ENCODE assay signal across 11 cellular contexts in genomic region chr18:24023185-24023814, GRCh38. TPM values are rescaled to one million over a fixed set of nuclear protein-coding genes. Genes with fewer than 3 reads are reported as not detected.
A peak's percentile ranks its signal among the peaks of the same experiment; 100 is the strongest.
DNase-seq lines count a peak whose midpoint lies in the region; ATAC-seq, FAIRE-seq and TF ChIP-seq lines count a peak whose summit lies in the region.
"Had no signal": no experiment of that assay in that cellular context is flagged by ENCODE, and none has a peak within 500 bp of the region (broad histone marks: within the 10 kb centered on the region; RNA-seq: fewer than 3 reads in every experiment).

No MANE protein-coding gene starts in this region.

- POLR2A ChIA-PET in CD8-positive, alpha-beta memory T cell (lab: Charles Lee): no interaction called here
- POLR2A ChIA-PET in HepG2 (lab: Yijun Ruan, JAX): no interaction called here

- no peak overlapping the region for H2AFZ ChIP-seq in H9 (ENCODE audit: low read length)
- H2AFZ ChIP-seq in HepG2 (ENCODE audit: low read length): no peak overlapping the region

- peaks cover 94 to 99% (median 98%) of the 10 kb centered on the region in 3 donors for H3K4me1 Mint-ChIP-seq in CD8-positive, alpha-beta memory T cell
- H3K4me1 Mint-ChIP-seq in H9: peaks cover 41 to 54% of the 10 kb centered on the region in 2 experiments
- H3K4me1 Mint-ChIP-seq in activated T-helper 17 cell treated with anti-CD3 and anti-CD28 coated beads, Interleukin-2, amount 50 U/mL, for 72 hours: peaks cover 62% of the 10 kb centered on the region

- no peak overlapping the region for H3T11ph ChIP-seq in H9 (ENCODE audit: low read length)

- H4K8ac ChIP-seq in H9 (replicated peaks; ENCODE audit: insufficient read length, low read depth, low read length): no peak overlapping the region

- peaks cover 0 to 82% (median 9%) of the 10 kb centered on the region in 3 donors for H3K36me3 Mint-ChIP-seq in CD8-positive, alpha-beta memory T cell
- H3K36me3 Mint-ChIP-seq in H9 (ENCODE audit: insufficient read depth in 1 of 3, low read depth in 3 of 3): 0 out of 7 replicates have a peak, but pooled peaks cover 0 to 3% (median 0%) of the 10 kb centered on the region in 3 experiments
- H3K36me3 Mint-ChIP-seq in activated T-helper 17 cell treated with anti-CD3 and anti-CD28 coated beads, Interleukin-2, amount 50 U/mL, for 72 hours (ENCODE audit: low read depth): peaks cover 88% of the 10 kb centered on the region

- peaks cover 12% of the 10 kb centered on the region for H3K36me3 ChIP-seq in CD8-positive, alpha-beta memory T cell (ENCODE audit: insufficient read depth, low read length)
- no peaks in the 10 kb centered on the region for H3K36me3 ChIP-seq in HepG2 (replicated peaks in 1 of 2; ENCODE audit: control insufficient read depth in 1 of 2, insufficient read depth in 2 of 2, low read length in 2 of 2)

- H2BK5ac ChIP-seq in H9 (ENCODE audit: insufficient read length, low read length): no peak overlapping the region

- no peaks in the 10 kb centered on the region for H3K27me3 ChIP-seq in CD8-positive, alpha-beta memory T cell (ENCODE audit: insufficient read depth, low read length, poor library complexity, severe bottlenecking)
- H3K27me3 ChIP-seq in H9 (ENCODE audit: insufficient read depth, low read length) (no peaks in the 10 kb centered on the region), HepG2 (ENCODE audit: control insufficient read depth in 1 of 2, insufficient read depth in 2 of 2, low read length in 2 of 2) (no peaks in the 10 kb centered on the region)
- H3K27me3 ChIP-seq: SJSA1 had no signal

- TF ChIP-seq RAD21 in HepG2 (CRISPR knock-in tag; IDR thresholded peaks at IDR 0.05): no peak

- H3K14ac ChIP-seq in H9 (ENCODE audit: insufficient read depth, low read length): peak overlapping the region; percentile 44; the same call in 1 of the 2 replicates

- no peak for DNase-seq in CD8-positive, alpha-beta memory T cell
- DNase-seq in H9 (peak; percentile 76), HepG2 (ENCODE audit: low spot score) (peak; percentile 9), left cardiac atrium (no peak)
- DNase-seq in stimulated activated naive CD4-positive, alpha-beta T cell (lab: John Stamatoyannopoulos, UW): no peak
- DNase-seq: EL had no signal

- peak overlapping the region in 5 of 7 donors; percentile 13 to 64 (median 39) for H3K4me3 Mint-ChIP-seq in CD8-positive, alpha-beta memory T cell
- H3K4me3 Mint-ChIP-seq in H9: no peak overlapping the region
- H3K4me3 Mint-ChIP-seq in activated T-helper 17 cell treated with anti-CD3 and anti-CD28 coated beads, Interleukin-2, amount 50 U/mL, for 72 hours: peak overlapping the region; percentile 86

- H3K79me1 ChIP-seq in H9 (ENCODE audit: insufficient read depth, low read depth, low read length, poor library complexity, severe bottlenecking): no peaks in the 10 kb centered on the region

- peak overlapping the region; percentile 34 to 94 (median 58) for H3K27ac Mint-ChIP-seq in CD8-positive, alpha-beta memory T cell
- H3K27ac Mint-ChIP-seq in H9: no peak overlapping the region; a peak in 2 of 7 replicates
- H3K27ac Mint-ChIP-seq in activated T-helper 17 cell treated with anti-CD3 and anti-CD28 coated beads, Interleukin-2, amount 50 U/mL, for 72 hours: peak overlapping the region; percentile 12

- H2AK5ac ChIP-seq in H9 (ENCODE audit: insufficient read length, low read length): no peak overlapping the region

- no peak overlapping the region for H4K91ac ChIP-seq in H9 (ENCODE audit: insufficient read length, low read depth, low read length)

- no peak for ATAC-seq in activated T-helper 17 cell treated with anti-CD3 and anti-CD28 coated beads, Interleukin-2, amount 50 U/mL, for 72 hours (replicated peaks)
- ATAC-seq in HepG2 (peak; percentile 81), GM19397 (IDR thresholded peaks at IDR 0.05; ENCODE audit: unreplicated experiment) (no peak), left cardiac atrium (no peak), HG02852 (IDR thresholded peaks at IDR 0.05; ENCODE audit: unreplicated experiment) (no peak)

- no peak overlapping the region for H3K4me2 ChIP-seq in H9 (ENCODE audit: insufficient read depth, insufficient read length, low read length)
- no peak overlapping the region for H3K4me2 ChIP-seq in HepG2 (ENCODE audit: low read depth, low read length)

- FAIRE-seq in HepG2 (lab: Jason Lieb, UNC): no peak
- FAIRE-seq: astrocyte had no signal

- H3K18ac ChIP-seq in H9 (ENCODE audit: insufficient read length, low read depth, low read length): no peak overlapping the region

- no peaks in the 10 kb centered on the region for H3K9me3 Mint-ChIP-seq in CD8-positive, alpha-beta memory T cell
- H3K9me3 Mint-ChIP-seq in H9: no peaks in the 10 kb centered on the region
- no peaks in the 10 kb centered on the region for H3K9me3 Mint-ChIP-seq in activated T-helper 17 cell treated with anti-CD3 and anti-CD28 coated beads, Interleukin-2, amount 50 U/mL, for 72 hours

- H3K4ac ChIP-seq in H9 (ENCODE audit: low read depth, low read length): no peak overlapping the region

- CTCF ChIA-PET in CD8-positive, alpha-beta memory T cell (lab: Charles Lee): interaction anchor here (1.3 kb wide), 1 partner anchor 105 kb away, joined by 3 read pairs; no protein-coding TSS in a partner anchor
- CTCF ChIA-PET in HepG2 (lab: Yijun Ruan, JAX; ENCODE audit: low intra/inter-chr PET ratio, low total read pairs): no interaction called here

- no peaks in the 10 kb centered on the region for H3K9me3 ChIP-seq in CD8-positive, alpha-beta memory T cell (ENCODE audit: low read length)
- H3K9me3 ChIP-seq in H9 (ENCODE audit: control insufficient read depth, low read depth, low read length): no peaks in the 10 kb centered on the region
- no peaks in the 10 kb centered on the region for H3K9me3 ChIP-seq in HepG2 (ENCODE audit: low read length)
- H3K9me3 ChIP-seq: SJSA1 had no signal

- H3K4me3 ChIP-seq in CD8-positive, alpha-beta memory T cell (ENCODE audit: low read length): no peak overlapping the region
- no peak overlapping the region for H3K4me3 ChIP-seq in HepG2 (replicated peaks in 1 of 3; ENCODE audit: insufficient read depth in 1 of 3, low read depth in 2 of 3, low read length in 3 of 3)
- H3K4me3 ChIP-seq: SJSA1 had no signal

- no peak overlapping the region for H3K56ac ChIP-seq in H9 (ENCODE audit: insufficient read length, low read depth, low read length)

- peak; percentile 61 for TF ChIP-seq CTCF in H9 (conservative IDR thresholded peaks at IDR 0.05)
- no peak for TF ChIP-seq CTCF in HepG2 (CRISPR knock-in tag; IDR thresholded peaks at IDR 0.05)

- H4K20me1 ChIP-seq in H9 (ENCODE audit: control insufficient read depth, insufficient read depth, insufficient read length) (peaks cover 3% of the 10 kb centered on the region), HepG2 (ENCODE audit: insufficient read depth, low read length) (no peaks in the 10 kb centered on the region)

- H2BK20ac ChIP-seq in H9 (ENCODE audit: low read depth, low read length, poor library complexity, severe bottlenecking): no peak overlapping the region

- no peak for TF ChIP-seq EP300 in HepG2 (IDR thresholded peaks at IDR 0.05; ENCODE audit: low read depth in 2 of 2, low read length in 2 of 2)
- TF ChIP-seq EP300 in HepG2 (CRISPR knock-in tag; IDR thresholded peaks at IDR 0.05; ENCODE audit: borderline replicate concordance): no peak

- no peak overlapping the region for H2BK120ac ChIP-seq in H9 (ENCODE audit: low read depth, low read length, poor library complexity, severe bottlenecking)

- no TSS peak for BruUV-seq in HepG2 (replicated peaks; lab: Mats Ljungman, UMichigan)

- intact Hi-C loops in HepG2 (cut with micrococcal nuclease; ENCODE audit: unreplicated experiment) (no loop called here), left cardiac atrium (cut with DNase I) (no loop called here)

- no peak overlapping the region for H3K27ac ChIP-seq in CD8-positive, alpha-beta memory T cell (ENCODE audit: low read depth, low read length)
- no peak overlapping the region for H3K27ac ChIP-seq in H9 (ENCODE audit: insufficient read length, low read depth, low read length)
- H3K27ac ChIP-seq in HepG2 (ENCODE audit: extremely low read length, insufficient read depth, low read length): no peak overlapping the region
- H3K27ac ChIP-seq: SJSA1 had no signal

- H3K27me3 Mint-ChIP-seq in CD8-positive, alpha-beta memory T cell: no peaks in the 10 kb centered on the region
- no peaks in the 10 kb centered on the region; the same call in 1 of the 2 replicates for H3K27me3 Mint-ChIP-seq in H9 (ENCODE audit: low read depth)
- H3K27me3 Mint-ChIP-seq in activated T-helper 17 cell treated with anti-CD3 and anti-CD28 coated beads, Interleukin-2, amount 50 U/mL, for 72 hours: no peaks in the 10 kb centered on the region

- H3K79me2 ChIP-seq in H9 (ENCODE audit: insufficient read depth, low read length): peaks cover 38% of the 10 kb centered on the region; the same call in 1 of the 2 replicates
- H3K79me2 ChIP-seq in HepG2 (ENCODE audit: insufficient read depth, low read length): no peaks in the 10 kb centered on the region

- H3K9ac ChIP-seq in H9 (ENCODE audit: extremely low read depth, insufficient read length, low read length) (no peak overlapping the region), HepG2 (ENCODE audit: insufficient read depth, low read depth, low read length) (no peak overlapping the region)

- H2BK12ac ChIP-seq in H9 (ENCODE audit: insufficient read length, low read depth, low read length): no peak overlapping the region

- H2BK15ac ChIP-seq in H9 (ENCODE audit: low read depth, low read length): no peak overlapping the region

- no peak for TF ChIP-seq POLR2A in HepG2 (IDR thresholded peaks at IDR 0.05; ENCODE audit: insufficient read depth in 1 of 2, low read depth in 2 of 2, low read length in 2 of 2)

- H3K4me1 ChIP-seq in CD8-positive, alpha-beta memory T cell (ENCODE audit: insufficient read depth, low read length): peaks cover 88% of the 10 kb centered on the region
- H3K4me1 ChIP-seq in H9 (ENCODE audit: insufficient read depth, low read length): peaks cover 15% of the 10 kb centered on the region; the same call in 1 of the 2 replicates
- no peaks in the 10 kb centered on the region for H3K4me1 ChIP-seq in HepG2 (ENCODE audit: insufficient read depth, low read length)

- no peaks in the 10 kb centered on the region for H3K23me2 ChIP-seq in H9 (ENCODE audit: insufficient read length, low read depth, low read length, poor library complexity, severe bottlenecking)

- no peak overlapping the region for H4K5ac ChIP-seq in H9 (ENCODE audit: insufficient read length, low read depth, low read length)

- WGBS in H9 (ENCODE audit: extremely low coverage, insufficient read length, low lambda C conversion rate): no CpG with 5 or more reads among the region's 6 CpGs
- 87% methylated on average over 1 of the region's 6 CpGs for WGBS in HepG2 (ENCODE audit: low lambda C conversion rate)

- in situ Hi-C loops in HepG2 (cut with HindIII; ENCODE audit: extremely low pct_ligation_motif_present, low pct_unique_long_range_greater_than_20kb): no loop called here

- H3K23ac ChIP-seq in H9 (ENCODE audit: insufficient read length, low read depth, low read length): no peak overlapping the region

RNA-seq across cellular contexts. Expression of gene TTC39C, which starts 8.7 kb away (rescaled TPM):
- 10 to 100 TPM; 57.4 to 59.5 TPM for total RNA-seq in CD8-positive, alpha-beta memory T cell
- polyA plus RNA-seq in CD8-positive, alpha-beta memory T cell: 80.2 TPM
- total RNA-seq in H9 (2021): 16.4 and 18.0 TPM in 2 replicates
- 10 to 100 TPM; 59.6 to 76.7 TPM for total RNA-seq in activated T-helper 17 cell treated with anti-CD3 and anti-CD28 coated beads, Interleukin-2, amount 50 U/mL, for 72 hours
- 25.9 and 28.1 TPM in 2 replicates for total RNA-seq in HepG2 (2016; rRNA removed; fragmentation: Illumina TruSeq; extraction: Trizol)
- 52.8 and 57.1 TPM in 2 replicates for total RNA-seq in HepG2 (2016; cell fraction: cytosol; rRNA removed; fragmentation: Illumina TruSeq; extraction: Trizol; ENCODE audit: low read depth)
- 23.2 and 24.1 TPM in 2 replicates for total RNA-seq in HepG2 (2016; cell fraction: insoluble cytoplasmic fraction; rRNA removed; fragmentation: Illumina TruSeq; extraction: Trizol)
- 53.3 and 53.4 TPM in 2 replicates for total RNA-seq in HepG2 (2016; cell fraction: membrane; rRNA removed; fragmentation: Illumina TruSeq; extraction: Trizol)
- 21.2 and 27.7 TPM in 2 replicates for total RNA-seq in HepG2 (2016; cell fraction: nucleus; rRNA removed; fragmentation: Illumina TruSeq; extraction: Trizol)
- 14.9 and 19.1 TPM in 2 replicates for polyA plus RNA-seq in HepG2 (2011; rRNA removed)
- 8.9 and 10.8 TPM in 2 replicates for polyA plus RNA-seq in HepG2 (2011; cell fraction: cytosol; rRNA removed)
- 17.1 and 18.8 TPM in 2 replicates for polyA plus RNA-seq in HepG2 (2011; cell fraction: nucleus; rRNA removed)
- polyA plus RNA-seq in HepG2 (2012): 9.2 and 12.3 TPM in 2 replicates
- polyA plus RNA-seq in HepG2 (2016; cell fraction: cytosol; fragmentation: Illumina TruSeq; extraction: Trizol; ENCODE audit: low read depth): 50.0 and 57.9 TPM in 2 replicates
- 23.4 and 24.5 TPM in 2 replicates for polyA plus RNA-seq in HepG2 (2016; cell fraction: insoluble cytoplasmic fraction; fragmentation: Illumina TruSeq; extraction: Trizol; ENCODE audit: low read depth)
- 47.4 and 56.0 TPM in 2 replicates for polyA plus RNA-seq in HepG2 (2016; cell fraction: membrane; fragmentation: Illumina TruSeq; extraction: Trizol; ENCODE audit: low read depth)
- polyA plus RNA-seq in HepG2 (2016; cell fraction: nucleus; fragmentation: Illumina TruSeq; extraction: Trizol; ENCODE audit: insufficient read depth, low read depth): 25.5 and 26.3 TPM in 2 replicates
- polyA minus RNA-seq in HepG2 (2011; rRNA and poly(A)+ RNA removed; ENCODE audit: low replicate concordance): 10.1 and 38.1 TPM in 2 replicates
- polyA minus RNA-seq in HepG2 (2011; cell fraction: cytosol; rRNA and poly(A)+ RNA removed): 14.6 and 16.9 TPM in 2 replicates
- polyA minus RNA-seq in HepG2 (2011; cell fraction: nucleus; rRNA and poly(A)+ RNA removed): 31.3 and 32.3 TPM in 2 replicates
- 1 to 10 TPM; 7.6 to 8.9 TPM for total RNA-seq in left cardiac atrium

Comparison
In these comparisons a context has a peak if more than half of its experiments do, and no peak if none do; other contexts are left out.
1. DNase-seq: peak in H9 (single experiment) and HepG2 (single experiment); none in CD8-positive, alpha-beta memory T cell (0 of 5), stimulated activated naive CD4-positive, alpha-beta T cell (0 of 6) and left cardiac atrium (single experiment).
2. H3K27ac Mint-ChIP-seq: peak in CD8-positive, alpha-beta memory T cell (8 of 8) and activated T-helper 17 cell treated with anti-CD3 and anti-CD28 coated beads, Interleukin-2, amount 50 U/mL, for 72 hours (single experiment); none in H9 (0 of 3).
3. H3K4me3 Mint-ChIP-seq: peak in CD8-positive, alpha-beta memory T cell (5 of 7) and activated T-helper 17 cell treated with anti-CD3 and anti-CD28 coated beads, Interleukin-2, amount 50 U/mL, for 72 hours (single experiment); none in H9 (0 of 2).